9 cellular contexts compared by ENCODE assay signal in genomic region chr14:73746540-73747385, GRCh38. TPM values are rescaled to one million over a fixed set of nuclear protein-coding genes. Genes with fewer than 3 reads are reported as not detected.
DNase-seq lines count a peak whose midpoint lies in the region; ATAC-seq and TF ChIP-seq lines count a peak whose summit lies in the region.
"Had no signal": no experiment of that assay in that cellular context is flagged by ENCODE, and none has a peak within 500 bp of the region (broad histone marks: within the 10 kb centered on the region; RNA-seq: fewer than 3 reads in every experiment).

No MANE protein-coding gene starts in this region.

- H3K4me1 ChIP-seq in mucosa of rectum (ENCODE audit: control insufficient read depth in 2 of 2, insufficient read depth in 2 of 2, low read length in 2 of 2), result peaks cover 88 to 94% of the 10 kb centered on the region in 2 donors

- peak overlapping the region; percentile 95 to 98 for H3K27ac ChIP-seq in mucosa of rectum (ENCODE audit: low read depth in 2 of 2, low read length in 2 of 2)

- H3K9me3 Mint-ChIP-seq in IgD-negative memory B cell, result no peaks in the 10 kb centered on the region

- no peaks in the 10 kb centered on the region for H3K9me3 ChIP-seq in mucosa of rectum (ENCODE audit: control insufficient read depth in 2 of 2, low read length in 2 of 2)

- peaks cover 73 to 90% (median 82%) of the 10 kb centered on the region in 3 donors for H3K4me1 Mint-ChIP-seq in IgD-negative memory B cell

- H3K27ac Mint-ChIP-seq in IgD-negative memory B cell, result peak overlapping the region; percentile 80 to 97 (median 87)

- H3K27me3 Mint-ChIP-seq in IgD-negative memory B cell, result no peaks in the 10 kb centered on the region

- peak overlapping the region; percentile 35 to 92 (median 77) for H3K4me3 Mint-ChIP-seq in IgD-negative memory B cell

- no peak overlapping the region for H3K4me3 ChIP-seq in AG10803 (ENCODE audit: low read length)
- no peak overlapping the region for H3K4me3 ChIP-seq in cardiac fibroblast (replicated peaks in 1 of 2; ENCODE audit: low read depth in 2 of 2, low read length in 2 of 2)
- no peak overlapping the region for H3K4me3 ChIP-seq in mucosa of rectum (ENCODE audit: low read length in 2 of 2)

- no peak for ATAC-seq in HG03045 (IDR thresholded peaks at IDR 0.05; ENCODE audit: unreplicated experiment)
- ATAC-seq in GM18519 (IDR thresholded peaks at IDR 0.05; ENCODE audit: low FRiP score, unreplicated experiment), result no peak

- no peaks in the 10 kb centered on the region for H3K36me3 ChIP-seq in mucosa of rectum (ENCODE audit: control insufficient read depth in 2 of 2, insufficient read depth in 2 of 2, low read length in 2 of 2)

- H3K27me3 ChIP-seq in mucosa of rectum (ENCODE audit: control insufficient read depth in 2 of 2, insufficient read depth in 2 of 2, low read length in 2 of 2), result no peaks in the 10 kb centered on the region

- no peaks in the 10 kb centered on the region for H3K36me3 Mint-ChIP-seq in IgD-negative memory B cell

- no peak for DNase-seq in AG10803 (ENCODE audit: low read depth)
- DNase-seq in cardiac fibroblast (ENCODE audit: low read depth in 2 of 2), result no peak
- no peak for DNase-seq in NCI-H2081 (lab: John Stamatoyannopoulos, UW)
- DNase-seq in GM13976 (ENCODE audit: low spot score), result no peak
- DNase-seq: amniotic stem cell had no signal

- TF ChIP-seq CTCF in AG10803 (conservative IDR thresholded peaks at IDR 0.05; ENCODE audit: low read length) (peak; percentile 42), cardiac fibroblast (IDR thresholded peaks at IDR 0.05; ENCODE audit: low read depth, low read length) (peak; percentile 21), GM13976 (IDR thresholded peaks at IDR 0.05; ENCODE audit: borderline replicate concordance, control extremely low read depth, extremely low read depth, insufficient read depth, missing control alignments) (no peak)

- in situ Hi-C loops in GM13976 (cut with MboI; ENCODE audit: low sequenced_read_pairs, unreplicated experiment), result loop anchor here (25.0 kb wide), 1 partner anchor 291 kb away; no protein-coding TSS in a partner anchor

- peak overlapping the region; percentile 65 to 71 for H3K9ac ChIP-seq in mucosa of rectum (ENCODE audit: low read depth in 1 of 2, low read length in 2 of 2)

RNA-seq across cellular contexts. Expression of gene PNMA1, which starts 32.6 kb away (rescaled TPM):
- 20.9 TPM for polyA plus RNA-seq in IgD-negative memory B cell
